In the genomic region with DNA sequence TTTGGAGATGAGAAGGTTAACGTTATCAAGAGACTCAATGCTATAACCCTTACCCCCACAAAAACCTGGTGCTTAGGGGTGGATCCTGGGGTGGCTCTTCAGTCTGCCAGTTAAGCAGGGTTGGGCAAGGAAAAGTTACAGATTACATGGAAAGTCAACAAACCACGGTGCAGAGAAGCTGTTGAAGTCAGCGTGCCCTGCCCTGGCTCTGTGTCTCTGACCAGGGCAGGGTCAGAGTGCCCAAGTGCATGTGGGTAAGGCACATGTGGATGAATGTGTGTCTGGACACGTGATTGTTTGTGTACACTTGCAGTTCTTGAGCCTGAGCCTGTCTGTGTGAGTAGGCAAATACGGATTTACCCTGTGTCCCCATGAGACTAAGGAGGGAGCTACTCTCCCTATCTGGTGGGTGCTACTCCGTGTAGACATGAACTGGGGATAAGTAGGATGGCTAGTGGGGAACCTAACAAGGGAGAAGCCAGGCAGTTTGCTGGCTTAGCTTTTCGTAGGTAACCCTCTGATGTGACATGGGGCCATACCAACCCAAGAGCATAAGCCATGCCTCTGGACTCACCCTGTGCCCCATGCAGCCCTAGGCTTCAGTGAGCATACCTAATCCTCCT, we compare ENCODE assay signal across 11 cellular contexts. TPM values are rescaled to one million over a fixed set of nuclear protein-coding genes. Genes with fewer than 3 reads are reported as not detected.
DNase-seq lines count a peak whose midpoint lies in the region; ATAC-seq and TF ChIP-seq lines count a peak whose summit lies in the region.
"Had no signal": no experiment of that assay in that cellular context is flagged by ENCODE, and none has a peak within 500 bp of the region (broad histone marks: within the 10 kb centered on the region; RNA-seq: fewer than 3 reads in every experiment).

No MANE protein-coding gene starts in this region.

- peak overlapping the region; percentile 97 for H3K4me3 ChIP-seq in GM23248
- H3K4me3 ChIP-seq in skin epidermis: no peak overlapping the region

- TF ChIP-seq CTCF in VCaP (conservative IDR thresholded peaks at IDR 0.05): no peak

- H3K79me2 ChIP-seq in GM23248 (ENCODE audit: insufficient read depth): peaks cover 93% of the 10 kb centered on the region

- peaks cover 85% of the 10 kb centered on the region for H3K4me1 ChIP-seq in GM23248 (ENCODE audit: insufficient read depth)

- no peaks in the 10 kb centered on the region for H3K27me3 ChIP-seq in GM23248 (replicated peaks; ENCODE audit: insufficient read depth)

- no peak for TF ChIP-seq POLR2A in erythroblast (IDR thresholded peaks at IDR 0.05; ENCODE audit: low read length)

- H3K27ac ChIP-seq in GM23248 (peak overlapping the region; percentile 89), VCaP (peak overlapping the region; percentile 21; the same call in 1 of the 2 replicates), skin epidermis (peak overlapping the region in 12 of 21 experiments; percentile 28 to 86 (median 72))

- ATAC-seq in left ventricle myocardium superior (no peak), HG02763 (IDR thresholded peaks at IDR 0.05; ENCODE audit: unreplicated experiment) (no peak)

- in situ Hi-C loops in GM23248 (cut with MboI): no loop called here
- in situ Hi-C loops in G401 (cut with HindIII; ENCODE audit: low sequenced_read_pairs): no loop called here

- peak overlapping the region; percentile 98 for H3K4me2 ChIP-seq in GM23248 (ENCODE audit: unreplicated experiment)

- 37 to 40% methylated on average over 7 of the region's 7 CpGs for WGBS in GM23248 (ENCODE audit: low coverage in 1 of 2, low lambda C conversion rate in 2 of 2, missing lambda C conversion rate in 2 of 2), 2 experiments

- H3K36me3 ChIP-seq in GM23248 (ENCODE audit: low read depth): peaks cover 11% of the 10 kb centered on the region

- H3K9me3 ChIP-seq in GM23248 (ENCODE audit: low read depth): no peaks in the 10 kb centered on the region

- intact Hi-C loops in left ventricle myocardium superior (cut with micrococcal nuclease): no loop called here

- no peaks in the 10 kb centered on the region for H4K20me1 ChIP-seq in GM23248 (ENCODE audit: insufficient read depth)

- DNase-seq in GM23248: peak; percentile 53
- peak; percentile 13 for DNase-seq in left ventricle myocardium superior
- no peak for DNase-seq in G401 (ENCODE audit: low spot score)
- no peak for DNase-seq in erythroblast (lab: John Stamatoyannopoulos, UW)
- DNase-seq in SW 1271 (lab: John Stamatoyannopoulos, UW): no peak
- DNase-seq: NCI-H1417 had no signal

- H3K9ac ChIP-seq in GM23248: peak overlapping the region; percentile 99

- no peaks in the 10 kb centered on the region for H3K9me2 ChIP-seq in GM23248 (ENCODE audit: insufficient read depth)

- H3F3A ChIP-seq in GM23248 (ENCODE audit: insufficient read depth): peaks cover 88% of the 10 kb centered on the region

- H2AFZ ChIP-seq in GM23248: no peak overlapping the region

RNA-seq across cellular contexts. Expression of gene IGFBP4, which starts 5.5 kb away (rescaled TPM):
- total RNA-seq in GM23248 (2014; rRNA removed; shearing (Covaris generic)): 361 and 408 TPM in 2 replicates
- polyA plus RNA-seq in GM23248 (2016; fragmentation: Nextera tagmentation; extraction: Ambion mirVana): 1,209 and 1,277 TPM in 2 replicates
- 176 TPM for total RNA-seq in left ventricle myocardium superior
- total RNA-seq in G401 (2014; rRNA removed; shearing (Covaris generic)): 44.6 and 46.2 TPM in 2 replicates

RNA-seq across cellular contexts. Expression of gene TOP2A, which starts 31.1 kb away (rescaled TPM):
- total RNA-seq in GM23248 (2014; rRNA removed; shearing (Covaris generic)): 71.4 and 75.8 TPM in 2 replicates
- 39.6 and 47.0 TPM in 2 replicates for polyA plus RNA-seq in GM23248 (2016; fragmentation: Nextera tagmentation; extraction: Ambion mirVana)
- 1.1 TPM for total RNA-seq in left ventricle myocardium superior
- 133 and 277 TPM in 2 replicates for total RNA-seq in G401 (2014; rRNA removed; shearing (Covaris generic))

RNA-seq across cellular contexts. Expression of gene TNS4, which starts 52.7 kb away (rescaled TPM):
- not detected in 2 replicates for total RNA-seq in GM23248 (2014; rRNA removed; shearing (Covaris generic))
- polyA plus RNA-seq in GM23248 (2016; fragmentation: Nextera tagmentation; extraction: Ambion mirVana): 0.20 and 0.44 TPM in 2 replicates
- total RNA-seq in left ventricle myocardium superior: not detected
- not detected in 2 replicates for total RNA-seq in G401 (2014; rRNA removed; shearing (Covaris generic))
- total RNA-seq: myocyte, SK-MEL-5 had no signal

Comparison
In these comparisons a context has a peak if more than half of its experiments do, and no peak if none do; other contexts are left out.
1. DNase-seq: peak in GM23248 (single experiment) and left ventricle myocardium superior (single experiment); none in G401 (single experiment), erythroblast (0 of 2) and SW 1271 (0 of 2).
2. H3K27ac ChIP-seq: peak in every context shown above with its lines; median percentile 89 in GM23248; 72 in skin epidermis; 21 in VCaP.
3. RNA of gene TOP2A, which starts 31.1 kb away (total RNA-seq): 133 to 277 TPM in G401 and 71.4 to 75.8 TPM in GM23248; 1.1 TPM in left ventricle myocardium superior (single experiment); every median in the first group is over 10 times any median in the second.